ENCODE assay signal across 8 cellular contexts in genomic region chr19:48362716-48363499, GRCh38. TPM values are rescaled to one million over a fixed set of nuclear protein-coding genes. Genes with fewer than 3 reads are reported as not detected.
DNase-seq lines count a peak whose midpoint lies in the region; ATAC-seq, FAIRE-seq and TF ChIP-seq lines count a peak whose summit lies in the region.

No MANE protein-coding gene starts in this region.

- H3K27me3 ChIP-seq in CD8-positive, alpha-beta memory T cell (ENCODE audit: insufficient read depth, low read length, poor library complexity, severe bottlenecking), result no peaks in the 10 kb centered on the region
- peaks cover 0 to 10% (median 2%) of the 10 kb centered on the region in 4 experiments; a peak in 2 of 7 replicates for H3K27me3 ChIP-seq in H1 (replicated peaks in 1 of 4; ENCODE audit: control insufficient read depth in 3 of 4, extremely low read depth in 1 of 4, insufficient read depth in 3 of 4, low read length in 3 of 4)

- 7% methylated on average over 26 of the region's 26 CpGs; no CpG with 5 or more reads in 1 of the 2 experiments for WGBS in H1 (ENCODE audit: extremely low coverage in 1 of 2, insufficient coverage in 1 of 2, insufficient read length in 1 of 2, insufficient replicate concordance in 2 of 2, low coverage in 1 of 2, low lambda C conversion rate in 2 of 2, missing lambda C conversion rate in 1 of 2), 2 experiments

- peak overlapping the region; percentile 81 to 92 (median 89) for H3K4me3 Mint-ChIP-seq in CD8-positive, alpha-beta memory T cell
- peak overlapping the region; percentile 73 for H3K4me3 Mint-ChIP-seq in memory B cell

- H3K9me3 ChIP-seq in CD8-positive, alpha-beta memory T cell (ENCODE audit: low read length), result no peaks in the 10 kb centered on the region
- no peaks in the 10 kb centered on the region for H3K9me3 ChIP-seq in H1 (ENCODE audit: insufficient read depth in 2 of 2, low read depth in 1 of 2, low read length in 1 of 2)

- H3K4me1 ChIP-seq in CD8-positive, alpha-beta memory T cell (ENCODE audit: insufficient read depth, low read length), result peaks cover 20% of the 10 kb centered on the region
- peaks cover 0 to 5% (median 4%) of the 10 kb centered on the region in 4 experiments; a peak in 4 of 7 replicates for H3K4me1 ChIP-seq in H1 (replicated peaks in 1 of 4; ENCODE audit: control insufficient read depth in 3 of 4, insufficient read depth in 4 of 4, low read length in 3 of 4)

- H2BK20ac ChIP-seq in H1 (ENCODE audit: low read length), result no peak overlapping the region

- H3K56ac ChIP-seq in H1 (replicated peaks; ENCODE audit: insufficient read length, low read depth, low read length), result peak overlapping the region; percentile 88

- no peak for TF ChIP-seq CTCF in H1 (IDR thresholded peaks at IDR 0.05; ENCODE audit: control extremely low read depth in 1 of 3, insufficient read depth in 1 of 3, low read depth in 1 of 3, low read length in 3 of 3)

- H3K36me3 Mint-ChIP-seq in CD8-positive, alpha-beta memory T cell, result peaks cover 5 to 18% (median 8%) of the 10 kb centered on the region in 3 donors
- H3K36me3 Mint-ChIP-seq in memory B cell, result peaks cover 7% of the 10 kb centered on the region

- H3K4me2 ChIP-seq in H1 (ENCODE audit: insufficient read depth in 1 of 2, low read depth in 2 of 2, low read length in 2 of 2), result peak overlapping the region; percentile 77 to 97

- H3K79me1 ChIP-seq in H1 (ENCODE audit: low read depth, low read length), result no peaks in the 10 kb centered on the region

- no peak overlapping the region for H4K91ac ChIP-seq in H1 (replicated peaks; ENCODE audit: insufficient read length, low read length)

- H3K27me3 Mint-ChIP-seq in CD8-positive, alpha-beta memory T cell, result no peaks in the 10 kb centered on the region
- no peaks in the 10 kb centered on the region for H3K27me3 Mint-ChIP-seq in memory B cell

- peak overlapping the region; percentile 40; the same call in 1 of the 2 replicates for H2BK15ac ChIP-seq in H1 (ENCODE audit: low read length)

- FAIRE-seq in HTR-8/SVneo (lab: Jason Lieb, UNC) (peak; percentile 76), H1 (lab: Jason Lieb, UNC) (peak; percentile 39)

- POLR2A ChIA-PET in CD8-positive, alpha-beta memory T cell (lab: Charles Lee), result interaction anchor here (0.5 to 3.1 kb wide), 6 partner anchors 30 to 1250 kb away, joined by 3 to 22 read pairs (median 4); partner anchors contain the start of gene ZC3H4
- POLR2A ChIA-PET in H1 (lab: Charles Lee; ENCODE audit: partially characterized antibody), result interaction anchor here (0.8 to 3.1 kb wide), 11 partner anchors 9 to 83 kb away, joined by 3 to 27 read pairs (median 5); partner anchors contain the start of genes GRWD1 and KDELR1

- H3K9me3 Mint-ChIP-seq in CD8-positive, alpha-beta memory T cell, result no peaks in the 10 kb centered on the region
- no peaks in the 10 kb centered on the region for H3K9me3 Mint-ChIP-seq in memory B cell

- peaks cover 13 to 19% (median 16%) of the 10 kb centered on the region in 3 donors for H3K4me1 Mint-ChIP-seq in CD8-positive, alpha-beta memory T cell
- peaks cover 11% of the 10 kb centered on the region for H3K4me1 Mint-ChIP-seq in memory B cell

- H2BK12ac ChIP-seq in H1 (ENCODE audit: low read depth, low read length), result peak overlapping the region; percentile 87; the same call in 1 of the 2 replicates

- peak overlapping the region; percentile 99 for H3K4me3 ChIP-seq in CD8-positive, alpha-beta memory T cell (ENCODE audit: low read length)
- H3K4me3 ChIP-seq in H1 (ENCODE audit: extremely low read depth in 1 of 4, insufficient read depth in 2 of 4, low read depth in 3 of 4, low read length in 4 of 4), result peak overlapping the region; percentile 44 to 90 (median 72)

- H4K5ac ChIP-seq in H1 (ENCODE audit: insufficient read length, low read depth, low read length), result peak overlapping the region; percentile 71

- ATAC-seq in GM21360 (IDR thresholded peaks at IDR 0.05; ENCODE audit: unreplicated experiment) (peak; percentile 36), memory B cell (ENCODE audit: low read depth) (peak; percentile 55)

- no peak for TF ChIP-seq RAD21 in H1 (IDR thresholded peaks at IDR 0.05 in 1 of 2, conservative IDR thresholded peaks at IDR 0.05 in 1 of 2; ENCODE audit: low read depth in 2 of 2, low read length in 2 of 2)

- H2AK5ac ChIP-seq in H1 (ENCODE audit: low read depth, low read length), result 0 out of 2 replicates have a peak overlapping the region, but pooled peaks have one; percentile 84

- H3K79me2 ChIP-seq in H1 (ENCODE audit: control insufficient read depth in 1 of 2, insufficient read depth in 2 of 2, low read length in 2 of 2), result no peaks in the 10 kb centered on the region

- CTCF ChIA-PET in CD8-positive, alpha-beta memory T cell (lab: Charles Lee), result interaction anchor here (1.1 to 3.7 kb wide), 5 partner anchors 9 to 39 kb away, joined by 3 to 21 read pairs (median 6); partner anchors contain the start of gene KDELR1
- CTCF ChIA-PET in H1 (lab: Charles Lee; ENCODE audit: partially characterized antibody), result interaction anchor here (0.6 to 2.6 kb wide), 11 partner anchors 9 to 275 kb away, joined by 3 to 12 read pairs (median 4); partner anchors contain the start of gene KDELR1

- H3K14ac ChIP-seq in H1 (ENCODE audit: insufficient read length), result no peak overlapping the region

- peak overlapping the region; percentile 90 for H3K27ac ChIP-seq in CD8-positive, alpha-beta memory T cell (ENCODE audit: low read depth, low read length)
- H3K27ac ChIP-seq in H1 (ENCODE audit: low read depth, low read length), result peak overlapping the region; percentile 80

- no peak overlapping the region for H3K23ac ChIP-seq in H1 (ENCODE audit: insufficient read length)

- H3K4ac ChIP-seq in H1 (replicated peaks; ENCODE audit: insufficient read length, low read depth, low read length), result peak overlapping the region; percentile 58

- 0 out of 3 replicates have a peak, but pooled peaks of 1 of the 2 experiments have one; percentile 79 for TF ChIP-seq POLR2A in H1 (IDR thresholded peaks at IDR 0.05; ENCODE audit: control extremely low read depth in 1 of 2, low read depth in 2 of 2, low read length in 2 of 2)

- H2BK5ac ChIP-seq in H1 (ENCODE audit: low read depth, low read length), result peak overlapping the region; percentile 92

- H3K27ac Mint-ChIP-seq in CD8-positive, alpha-beta memory T cell, result peak overlapping the region; percentile 61 to 98 (median 92)
- H3K27ac Mint-ChIP-seq in memory B cell, result peak overlapping the region; percentile 69

- H3K36me3 ChIP-seq in CD8-positive, alpha-beta memory T cell (ENCODE audit: insufficient read depth, low read length), result no peaks in the 10 kb centered on the region
- H3K36me3 ChIP-seq in H1 (ENCODE audit: control insufficient read depth in 2 of 4, insufficient read depth in 4 of 4, low read length in 3 of 4), result no peaks in the 10 kb centered on the region

- no peaks in the 10 kb centered on the region for H4K20me1 ChIP-seq in H1 (replicated peaks in 1 of 2; ENCODE audit: control insufficient read depth in 1 of 2, insufficient read depth in 2 of 2, low read length in 2 of 2)

- H2AFZ ChIP-seq in H1 (ENCODE audit: low read length), result no peak overlapping the region

- H3K23me2 ChIP-seq in H1 (ENCODE audit: low read depth, low read length), result peaks cover 7% of the 10 kb centered on the region

- peak; percentile 83 to 92 (median 84) for DNase-seq in CD8-positive, alpha-beta memory T cell
- DNase-seq in HTR-8/SVneo (ENCODE audit: insufficient read length, low spot score) (peak; percentile 92), NOMO-1 treated with dmso at 0.1 percent for 144 hours (lab: John Stamatoyannopoulos, UW; ENCODE audit: unreplicated experiment) (peak; percentile 85), H1 (ENCODE audit: low read depth in 1 of 2, low spot score in 2 of 2) (peak; percentile 92 to 94), memory B cell (ENCODE audit: low spot score in 2 of 2) (peak; percentile 81 to 83)
- DNase-seq in activated CD8-positive, alpha-beta memory T cell treated with anti-CD3 and anti-CD28 coated beads, Interleukin-2, amount 50 U/mL, for 1 hour (ENCODE audit: extremely low read depth), result peak; percentile 71
- peak; percentile 78 for DNase-seq in stimulated activated CD8-positive, alpha-beta memory T cell treated with anti-CD3 and anti-CD28 coated beads, Interleukin-12 subunit alpha, Interleukin-12 subunit beta, amount 100 ng/mL, for 1 hour (ENCODE audit: low read depth)

- peak overlapping the region; percentile 91 for H4K8ac ChIP-seq in H1 (ENCODE audit: extremely low read depth, insufficient read depth, low read length)

- TF ChIP-seq EP300 in H1 (IDR thresholded peaks at IDR 0.05; ENCODE audit: borderline replicate concordance in 1 of 2, low read depth in 2 of 2, low read length in 2 of 2), result no peak

- H2BK120ac ChIP-seq in H1 (replicated peaks; ENCODE audit: low read depth, low read length), result no peak overlapping the region

- peak overlapping the region; percentile 96; the same call in 1 of the 2 replicates for H3K18ac ChIP-seq in H1 (ENCODE audit: extremely low read depth, low read length)

- peak overlapping the region in 3 of 4 experiments; percentile 79 to 91 (median 84); a peak in 6 of 7 replicates for H3K9ac ChIP-seq in H1 (replicated peaks in 1 of 4; ENCODE audit: extremely low read depth in 1 of 4, low read depth in 3 of 4, low read length in 3 of 4)

RNA-seq across cellular contexts. Expression of gene TMEM143, which starts 0.8 kb away (rescaled TPM):
- total RNA-seq in CD8-positive, alpha-beta memory T cell, result 10 to 100 TPM; 11.4 to 15.8 TPM
- polyA plus RNA-seq in CD8-positive, alpha-beta memory T cell, result 9.2 TPM
- total RNA-seq in H1 (2021; fragmentation: NEBNext Ultra II Directional; extraction: Animal tissue kit (Norgen Biotek cat#: 25700)), result 14.2 and 14.7 TPM in 2 replicates
- 19.1 and 26.7 TPM in 2 replicates for polyA plus RNA-seq in H1 (2011; rRNA removed)
- polyA plus RNA-seq in H1 (2011; cell fraction: cytosol; rRNA removed), result 17.1 TPM
- polyA plus RNA-seq in H1 (2011; cell fraction: nucleus; rRNA removed), result 47.8 TPM
- polyA plus RNA-seq in H1 (2012, experiment 1 of 2), result 9.5 to 18.4 TPM (median 14.8 TPM) in 4 replicates
- 13.1 TPM for polyA plus RNA-seq in H1 (2012, experiment 2 of 2)
- polyA plus RNA-seq in H1 (2013, experiment 1 of 2), result 12.7 TPM
- 11.9 TPM for polyA plus RNA-seq in H1 (2013, experiment 2 of 2)
- 10.4 and 15.6 TPM in 2 replicates for polyA minus RNA-seq in H1 (2011; rRNA and poly(A)+ RNA removed)
- 22.6 TPM for polyA minus RNA-seq in H1 (2011; cell fraction: cytosol; rRNA and poly(A)+ RNA removed)
- 14.9 TPM for polyA minus RNA-seq in H1 (2011; cell fraction: nucleus; rRNA and poly(A)+ RNA removed)

RNA-seq across cellular contexts. Expression of gene SYNGR4, which starts 1.3 kb away (rescaled TPM):
- not detected for total RNA-seq in CD8-positive, alpha-beta memory T cell
- not detected for polyA plus RNA-seq in CD8-positive, alpha-beta memory T cell
- total RNA-seq in H1 (2021; fragmentation: NEBNext Ultra II Directional; extraction: Animal tissue kit (Norgen Biotek cat#: 25700)), result 1.1 TPM in 1 of 2 replicates, not detected in the other
- 0.27 and 0.41 TPM in 2 replicates for polyA plus RNA-seq in H1 (2011; rRNA removed)
- polyA plus RNA-seq in H1 (2011; cell fraction: cytosol; rRNA removed), result 0.18 TPM
- polyA plus RNA-seq in H1 (2011; cell fraction: nucleus; rRNA removed), result 0.46 TPM
- polyA plus RNA-seq in H1 (2012, experiment 1 of 2), result 0.23 TPM in 1 of 4 replicates, not detected in the others
- polyA plus RNA-seq in H1 (2012, experiment 2 of 2), result 0.54 TPM
- polyA plus RNA-seq in H1 (2013, experiment 1 of 2), result 0.28 TPM
- 0.26 TPM for polyA plus RNA-seq in H1 (2013, experiment 2 of 2)
- polyA minus RNA-seq in H1 (2011; rRNA and poly(A)+ RNA removed), result not detected in 2 replicates
- not detected for polyA minus RNA-seq in H1 (2011; cell fraction: cytosol; rRNA and poly(A)+ RNA removed)
- not detected for polyA minus RNA-seq in H1 (2011; cell fraction: nucleus; rRNA and poly(A)+ RNA removed)

RNA-seq across cellular contexts. Expression of gene KDELR1, which starts 28.4 kb away (rescaled TPM):
- total RNA-seq in CD8-positive, alpha-beta memory T cell, result 10 to 100 TPM; 78.7 to 82.9 TPM
- polyA plus RNA-seq in CD8-positive, alpha-beta memory T cell, result 32.5 TPM
- 224 and 225 TPM in 2 replicates for total RNA-seq in H1 (2021; fragmentation: NEBNext Ultra II Directional; extraction: Animal tissue kit (Norgen Biotek cat#: 25700))
- polyA plus RNA-seq in H1 (2011; rRNA removed), result 231 and 249 TPM in 2 replicates
- polyA plus RNA-seq in H1 (2011; cell fraction: cytosol; rRNA removed), result 107 TPM
- 178 TPM for polyA plus RNA-seq in H1 (2011; cell fraction: nucleus; rRNA removed)
- 154 to 271 TPM (median 239 TPM) in 4 replicates for polyA plus RNA-seq in H1 (2012, experiment 1 of 2)
- polyA plus RNA-seq in H1 (2012, experiment 2 of 2), result 352 TPM
- polyA plus RNA-seq in H1 (2013, experiment 1 of 2), result 604 TPM
- 663 TPM for polyA plus RNA-seq in H1 (2013, experiment 2 of 2)
- polyA minus RNA-seq in H1 (2011; rRNA and poly(A)+ RNA removed), result 147 and 178 TPM in 2 replicates
- polyA minus RNA-seq in H1 (2011; cell fraction: cytosol; rRNA and poly(A)+ RNA removed), result 102 TPM
- polyA minus RNA-seq in H1 (2011; cell fraction: nucleus; rRNA and poly(A)+ RNA removed), result 58.9 TPM

RNA-seq across cellular contexts. Expression of gene GRIN2D, which starts 30.6 kb away (rescaled TPM):
- total RNA-seq in CD8-positive, alpha-beta memory T cell, result under 1 TPM; 0.13 to 0.26 TPM
- polyA plus RNA-seq in CD8-positive, alpha-beta memory T cell, result 0.05 TPM
- 11.0 and 12.4 TPM in 2 replicates for total RNA-seq in H1 (2021; fragmentation: NEBNext Ultra II Directional; extraction: Animal tissue kit (Norgen Biotek cat#: 25700))
- 2.2 and 4.9 TPM in 2 replicates for polyA plus RNA-seq in H1 (2011; rRNA removed)
- polyA plus RNA-seq in H1 (2011; cell fraction: cytosol; rRNA removed), result 1.6 TPM
- polyA plus RNA-seq in H1 (2011; cell fraction: nucleus; rRNA removed), result 6.1 TPM
- polyA plus RNA-seq in H1 (2012, experiment 1 of 2), result 3.6 to 9.3 TPM (median 7.1 TPM) in 4 replicates
- 4.5 TPM for polyA plus RNA-seq in H1 (2012, experiment 2 of 2)
- 37.6 TPM for polyA plus RNA-seq in H1 (2013, experiment 1 of 2)
- 33.0 TPM for polyA plus RNA-seq in H1 (2013, experiment 2 of 2)
- 2.1 and 2.7 TPM in 2 replicates for polyA minus RNA-seq in H1 (2011; rRNA and poly(A)+ RNA removed)
- polyA minus RNA-seq in H1 (2011; cell fraction: cytosol; rRNA and poly(A)+ RNA removed), result 8.6 TPM
- polyA minus RNA-seq in H1 (2011; cell fraction: nucleus; rRNA and poly(A)+ RNA removed), result 4.9 TPM

RNA-seq across cellular contexts. Expression of gene EMP3, which starts 37.6 kb away (rescaled TPM):
- total RNA-seq in CD8-positive, alpha-beta memory T cell, result 100 to 1,000 TPM; 273 to 278 TPM
- 1,041 TPM for polyA plus RNA-seq in CD8-positive, alpha-beta memory T cell
- 18.4 and 20.9 TPM in 2 replicates for total RNA-seq in H1 (2021; fragmentation: NEBNext Ultra II Directional; extraction: Animal tissue kit (Norgen Biotek cat#: 25700))
- 65.9 and 87.8 TPM in 2 replicates for polyA plus RNA-seq in H1 (2011; rRNA removed)
- polyA plus RNA-seq in H1 (2011; cell fraction: cytosol; rRNA removed), result 37.7 TPM
- 31.1 TPM for polyA plus RNA-seq in H1 (2011; cell fraction: nucleus; rRNA removed)
- polyA plus RNA-seq in H1 (2012, experiment 1 of 2), result 25.5 to 38.5 TPM (median 37.6 TPM) in 4 replicates
- polyA plus RNA-seq in H1 (2012, experiment 2 of 2), result 38.7 TPM
- polyA plus RNA-seq in H1 (2013, experiment 1 of 2), result 44.8 TPM
- polyA plus RNA-seq in H1 (2013, experiment 2 of 2), result 54.5 TPM
- polyA minus RNA-seq in H1 (2011; rRNA and poly(A)+ RNA removed), result 23.6 and 26.4 TPM in 2 replicates
- polyA minus RNA-seq in H1 (2011; cell fraction: cytosol; rRNA and poly(A)+ RNA removed), result 12.1 TPM
- polyA minus RNA-seq in H1 (2011; cell fraction: nucleus; rRNA and poly(A)+ RNA removed), result 15.2 TPM

Comparison
In these comparisons a context has a peak if more than half of its experiments do, and no peak if none do; other contexts are left out.
1. Peak in every context shown above with its lines: DNase-seq, ATAC-seq, H3K4me3 ChIP-seq and H3K27ac ChIP-seq.